In the genomic region with DNA sequence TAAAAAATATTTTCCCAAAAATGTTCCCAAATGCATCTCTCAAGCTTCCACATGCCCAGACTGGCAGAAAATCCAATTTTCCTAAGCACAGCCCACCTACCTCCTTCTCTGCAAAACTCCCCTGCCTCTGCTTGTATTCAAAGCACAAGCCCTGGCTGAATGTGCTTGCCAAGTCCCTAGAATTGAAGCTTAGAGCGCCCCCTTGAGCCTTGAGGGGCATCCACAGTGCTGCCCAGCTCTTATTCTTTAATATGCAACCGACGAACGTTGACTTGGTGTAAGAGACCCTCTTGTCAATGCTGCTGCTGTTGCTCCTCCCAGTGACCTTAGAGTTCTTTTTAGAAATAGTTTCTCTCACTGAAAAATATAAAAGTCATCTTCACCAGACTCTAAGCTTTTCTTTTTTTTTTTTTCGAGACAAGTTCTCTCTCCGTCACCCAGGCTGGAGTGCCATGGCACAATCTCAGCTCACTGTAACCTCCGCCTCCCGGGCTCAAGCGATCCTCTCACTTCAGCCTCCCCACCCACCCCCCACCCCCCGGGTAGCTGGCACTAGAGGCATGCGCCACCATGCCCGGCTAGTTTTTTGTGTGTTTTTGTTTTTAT, we compare ENCODE assay signal across 1 cellular context.
TF ChIP-seq lines count a peak whose summit lies in the region.

No MANE protein-coding gene starts in this region.

TF ChIP-seq in Ishikawa, 13 proteins besides CTCF, POLR2A, EP300 and RAD21 (continued from another document):
- TF ChIP-seq REST (IDR thresholded peaks at IDR 0.05; ENCODE audit: low read depth) (no peak), TAF1 (IDR thresholded peaks at IDR 0.05; ENCODE audit: low read depth) (no peak), MAX (IDR thresholded peaks at IDR 0.05) (no peak), TCF12 (IDR thresholded peaks at IDR 0.05; ENCODE audit: low read depth) (no peak)
